Comparison of ENCODE assay signal across 18 cellular contexts in genomic region chr9:85443190-85443598, GRCh38.
A peak's percentile ranks its signal among the peaks of the same experiment; 100 is the strongest.
DNase-seq lines count a peak whose midpoint lies in the region; ATAC-seq and TF ChIP-seq lines count a peak whose summit lies in the region.
"Had no signal": no experiment of that assay in that cellular context is flagged by ENCODE, and none has a peak within 500 bp of the region (broad histone marks: within the 10 kb centered on the region; RNA-seq: fewer than 3 reads in every experiment).

No MANE protein-coding gene starts in this region.

- no peak for TF ChIP-seq CTCF in GM13976 (IDR thresholded peaks at IDR 0.05; ENCODE audit: borderline replicate concordance, control extremely low read depth, extremely low read depth, insufficient read depth, missing control alignments)

- in situ Hi-C loops in GM13976 (cut with MboI; ENCODE audit: low sequenced_read_pairs, unreplicated experiment), result no loop called here

- DNase-seq in GM13976 (ENCODE audit: low spot score) (peak; percentile 17), SHP77 treated with DMSO at 0.1 percent for 48 hours (lab: John Stamatoyannopoulos, UW) (no peak), NK-92 (lab: John Stamatoyannopoulos, UW; ENCODE audit: unreplicated experiment) (no peak), dermis blood vessel endothelial cell (no peak)
- DNase-seq in activated effector memory CD4-positive, alpha-beta T cell treated with anti-CD3 and anti-CD28 coated beads, Interleukin-2, amount 50 U/mL, for 16 hours, result no peak
- DNase-seq: activated CD4-positive, alpha-beta T cell treated with anti-CD3 and anti-CD28 coated beads, Interleukin-2, amount 10 ng/mL, durations not matched to agents 24 days and 14 days; activated CD8-positive, alpha-beta memory T cell treated with anti-CD3 and anti-CD28 coated beads, Interleukin-2, amount 50 U/mL, for 48 hours; activated naive CD4-positive, alpha-beta T cell; aorta; C1 segment of cervical spinal cord; cerebellar nuclear complex; endodermal cell; left ventricle myocardium inferior; NCI-H1694 treated with DMSO at 0.1 percent for 48 hours; trophoblast cell had no signal

- ATAC-seq in GM19452 (IDR thresholded peaks at IDR 0.05; ENCODE audit: unreplicated experiment) (peak; percentile 77), HG02870 (IDR thresholded peaks at IDR 0.05; ENCODE audit: unreplicated experiment) (peak; percentile 57), HG03571 (IDR thresholded peaks at IDR 0.05; ENCODE audit: unreplicated experiment) (peak; percentile 61)
